ENCODE assay signal across 1 cellular context in the genomic region with DNA sequence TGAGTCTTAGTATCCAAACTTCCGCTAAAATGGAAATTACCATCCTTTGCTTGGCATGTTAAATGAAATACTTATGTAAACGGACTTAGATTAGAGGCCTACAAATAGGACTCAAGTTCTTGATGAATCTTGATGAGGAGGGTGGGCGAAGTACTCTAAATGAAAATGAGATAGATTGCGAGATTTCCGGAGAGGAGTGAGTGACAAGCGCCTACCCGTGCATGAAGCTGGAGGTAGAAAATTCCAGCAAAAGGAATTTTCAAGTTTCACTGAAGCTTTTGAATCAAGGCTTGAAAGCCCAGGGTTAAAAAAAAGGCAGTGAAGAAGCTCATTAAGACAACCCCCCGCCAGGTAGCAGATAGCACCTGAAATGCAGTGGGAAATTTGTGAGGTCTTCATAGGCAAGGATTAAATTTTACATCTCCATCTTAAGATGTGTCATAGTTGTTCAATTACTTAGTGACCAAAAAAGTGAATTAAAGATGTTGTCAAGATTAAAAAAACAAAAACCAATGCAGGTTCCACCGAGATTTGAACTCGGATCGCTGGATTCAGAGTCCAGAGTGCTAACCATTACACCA.
A peak's percentile ranks its signal among the peaks of the same experiment; 100 is the strongest.
TF ChIP-seq lines count a peak whose summit lies in the region.

No MANE protein-coding gene starts in this region.

TF ChIP-seq in HepG2, 621 proteins besides CTCF, POLR2A, EP300 and RAD21 (continued from another document and continues in another):
- no peak for TF ChIP-seq ZBTB44 (CRISPR knock-in tag; IDR thresholded peaks at IDR 0.05)
- TF ChIP-seq ZNF776 (CRISPR knock-in tag; IDR thresholded peaks at IDR 0.05), result no peak
- no peak for TF ChIP-seq ZNF329 (CRISPR knock-in tag; IDR thresholded peaks at IDR 0.05; ENCODE audit: low read depth)
- TF ChIP-seq MXD4 (CRISPR knock-in tag; IDR thresholded peaks at IDR 0.05), result no peak
- 0 out of 2 replicates have a peak, but pooled peaks have one; percentile 0 for TF ChIP-seq ZNF121 (CRISPR knock-in tag; IDR thresholded peaks at IDR 0.05)
- no peak for TF ChIP-seq RBM39 (IDR thresholded peaks at IDR 0.05; ENCODE audit: low read depth, low read length, poor library complexity, severe bottlenecking)
- peak; percentile 97; the same call in 1 of the 2 replicates for TF ChIP-seq MAF1 (CRISPR knock-in tag; IDR thresholded peaks at IDR 0.05; ENCODE audit: borderline replicate concordance)
- TF ChIP-seq ZBED4 (CRISPR knock-in tag; IDR thresholded peaks at IDR 0.05; ENCODE audit: borderline replicate concordance), result no peak
- no peak for TF ChIP-seq DR1 (CRISPR knock-in tag; IDR thresholded peaks at IDR 0.05)
- TF ChIP-seq BORCS8-MEF2B (CRISPR knock-in tag; IDR thresholded peaks at IDR 0.05), result no peak
- no peak for TF ChIP-seq ZNF44 (CRISPR knock-in tag; IDR thresholded peaks at IDR 0.05)
- no peak for TF ChIP-seq ARID5B (CRISPR knock-in tag; IDR thresholded peaks at IDR 0.05)
- 0 out of 2 replicates have a peak, but pooled peaks have one; percentile 5 for TF ChIP-seq NAIF1 (CRISPR knock-in tag; IDR thresholded peaks at IDR 0.05; ENCODE audit: borderline replicate concordance)
- TF ChIP-seq, protein P1, sequence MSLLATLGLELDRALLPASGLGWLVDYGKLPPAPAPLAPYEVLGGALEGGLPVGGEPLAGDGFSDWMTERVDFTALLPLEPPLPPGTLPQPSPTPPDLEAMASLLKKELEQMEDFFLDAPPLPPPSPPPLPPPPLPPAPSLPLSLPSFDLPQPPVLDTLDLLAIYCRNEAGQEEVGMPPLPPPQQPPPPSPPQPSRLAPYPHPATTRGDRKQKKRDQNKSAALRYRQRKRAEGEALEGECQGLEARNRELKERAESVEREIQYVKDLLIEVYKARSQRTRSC (CRISPR knock-in tag; IDR thresholded peaks at IDR 0.05; ENCODE audit: low read depth), result no peak
- TF ChIP-seq KDM4B (CRISPR knock-in tag; IDR thresholded peaks at IDR 0.05), result no peak
- no peak; the same call in 1 of the 2 replicates for TF ChIP-seq ETS1 (CRISPR knock-in tag; IDR thresholded peaks at IDR 0.05)
- no peak for TF ChIP-seq JUN (CRISPR knock-in tag; IDR thresholded peaks at IDR 0.05)
- no peak for TF ChIP-seq MYPOP (CRISPR knock-in tag; IDR thresholded peaks at IDR 0.05)
- no peak for TF ChIP-seq TBX3 (IDR thresholded peaks at IDR 0.05; ENCODE audit: borderline replicate concordance)
- TF ChIP-seq ZNF652 (CRISPR knock-in tag; IDR thresholded peaks at IDR 0.05; ENCODE audit: borderline replicate concordance, low read depth), result no peak
- no peak for TF ChIP-seq SRSF4 (IDR thresholded peaks at IDR 0.05; ENCODE audit: low read depth, low read length, poor library complexity, severe bottlenecking)
- TF ChIP-seq HMGA1 (CRISPR knock-in tag; conservative IDR thresholded peaks at IDR 0.05), result no peak
- TF ChIP-seq REL (CRISPR knock-in tag; conservative IDR thresholded peaks at IDR 0.05), result no peak
- TF ChIP-seq ZEB1 (IDR thresholded peaks at IDR 0.05; ENCODE audit: insufficient replicate concordance, low read depth), result no peak
- peak; percentile 48; the same call in 1 of the 2 replicates for TF ChIP-seq HNF4A (CRISPR knock-in tag; IDR thresholded peaks at IDR 0.05)
- TF ChIP-seq, protein P2, sequence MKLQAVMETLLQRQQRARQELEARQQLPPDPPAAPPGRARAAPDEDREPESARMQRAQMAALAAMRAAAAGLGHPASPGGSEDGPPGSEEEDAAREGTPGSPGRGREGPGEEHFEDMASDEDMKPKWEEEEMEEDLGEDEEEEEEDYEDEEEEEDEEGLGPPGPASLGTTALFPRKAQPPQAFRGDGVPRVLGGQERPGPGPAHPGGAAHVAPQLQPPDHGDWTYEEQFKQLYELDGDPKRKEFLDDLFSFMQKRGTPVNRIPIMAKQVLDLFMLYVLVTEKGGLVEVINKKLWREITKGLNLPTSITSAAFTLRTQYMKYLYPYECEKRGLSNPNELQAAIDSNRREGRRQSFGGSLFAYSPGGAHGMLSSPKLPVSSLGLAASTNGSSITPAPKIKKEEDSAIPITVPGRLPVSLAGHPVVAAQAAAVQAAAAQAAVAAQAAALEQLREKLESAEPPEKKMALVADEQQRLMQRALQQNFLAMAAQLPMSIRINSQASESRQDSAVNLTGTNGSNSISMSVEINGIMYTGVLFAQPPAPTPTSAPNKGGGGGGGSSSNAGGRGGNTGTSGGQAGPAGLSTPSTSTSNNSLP (IDR thresholded peaks at IDR 0.05; ENCODE audit: low read depth, low read length), result no peak
- TF ChIP-seq, protein P3, sequence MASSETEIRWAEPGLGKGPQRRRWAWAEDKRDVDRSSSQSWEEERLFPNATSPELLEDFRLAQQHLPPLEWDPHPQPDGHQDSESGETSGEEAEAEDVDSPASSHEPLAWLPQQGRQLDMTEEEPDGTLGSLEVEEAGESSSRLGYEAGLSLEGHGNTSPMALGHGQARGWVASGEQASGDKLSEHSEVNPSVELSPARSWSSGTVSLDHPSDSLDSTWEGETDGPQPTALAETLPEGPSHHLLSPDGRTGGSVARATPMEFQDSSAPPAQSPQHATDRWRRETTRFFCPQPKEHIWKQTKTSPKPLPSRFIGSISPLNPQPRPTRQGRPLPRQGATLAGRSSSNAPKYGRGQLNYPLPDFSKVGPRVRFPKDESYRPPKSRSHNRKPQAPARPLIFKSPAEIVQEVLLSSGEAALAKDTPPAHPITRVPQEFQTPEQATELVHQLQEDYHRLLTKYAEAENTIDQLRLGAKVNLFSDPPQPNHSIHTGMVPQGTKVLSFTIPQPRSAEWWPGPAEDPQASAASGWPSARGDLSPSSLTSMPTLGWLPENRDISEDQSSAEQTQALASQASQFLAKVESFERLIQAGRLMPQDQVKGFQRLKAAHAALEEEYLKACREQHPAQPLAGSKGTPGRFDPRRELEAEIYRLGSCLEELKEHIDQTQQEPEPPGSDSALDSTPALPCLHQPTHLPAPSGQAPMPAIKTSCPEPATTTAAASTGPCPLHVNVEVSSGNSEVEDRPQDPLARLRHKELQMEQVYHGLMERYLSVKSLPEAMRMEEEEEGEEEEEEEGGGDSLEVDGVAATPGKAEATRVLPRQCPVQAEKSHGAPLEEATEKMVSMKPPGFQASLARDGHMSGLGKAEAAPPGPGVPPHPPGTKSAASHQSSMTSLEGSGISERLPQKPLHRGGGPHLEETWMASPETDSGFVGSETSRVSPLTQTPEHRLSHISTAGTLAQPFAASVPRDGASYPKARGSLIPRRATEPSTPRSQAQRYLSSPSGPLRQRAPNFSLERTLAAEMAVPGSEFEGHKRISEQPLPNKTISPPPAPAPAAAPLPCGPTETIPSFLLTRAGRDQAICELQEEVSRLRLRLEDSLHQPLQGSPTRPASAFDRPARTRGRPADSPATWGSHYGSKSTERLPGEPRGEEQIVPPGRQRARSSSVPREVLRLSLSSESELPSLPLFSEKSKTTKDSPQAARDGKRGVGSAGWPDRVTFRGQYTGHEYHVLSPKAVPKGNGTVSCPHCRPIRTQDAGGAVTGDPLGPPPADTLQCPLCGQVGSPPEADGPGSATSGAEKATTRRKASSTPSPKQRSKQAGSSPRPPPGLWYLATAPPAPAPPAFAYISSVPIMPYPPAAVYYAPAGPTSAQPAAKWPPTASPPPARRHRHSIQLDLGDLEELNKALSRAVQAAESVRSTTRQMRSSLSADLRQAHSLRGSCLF (CRISPR knock-in tag; IDR thresholded peaks at IDR 0.05; ENCODE audit: borderline replicate concordance), result no peak
- no peak for TF ChIP-seq ZNF616 (CRISPR knock-in tag; IDR thresholded peaks at IDR 0.05; ENCODE audit: low read depth)
- TF ChIP-seq HIVEP1 (CRISPR knock-in tag; IDR thresholded peaks at IDR 0.05), result no peak
- no peak for TF ChIP-seq ZFP62 (CRISPR knock-in tag; IDR thresholded peaks at IDR 0.05)
- TF ChIP-seq ZNF496 (CRISPR knock-in tag; IDR thresholded peaks at IDR 0.05; ENCODE audit: insufficient replicate concordance), result no peak
- TF ChIP-seq ZC3H4 (CRISPR knock-in tag; IDR thresholded peaks at IDR 0.05; ENCODE audit: borderline replicate concordance), result no peak
- peak; percentile 26; the same call in 1 of the 2 replicates for TF ChIP-seq NR2F6 (IDR thresholded peaks at IDR 0.05)
- TF ChIP-seq NR2F6 (CRISPR knock-in tag; IDR thresholded peaks at IDR 0.05), result no peak
- TF ChIP-seq PATZ1 (CRISPR knock-in tag; IDR thresholded peaks at IDR 0.05), result no peak
